In the genomic region with DNA sequence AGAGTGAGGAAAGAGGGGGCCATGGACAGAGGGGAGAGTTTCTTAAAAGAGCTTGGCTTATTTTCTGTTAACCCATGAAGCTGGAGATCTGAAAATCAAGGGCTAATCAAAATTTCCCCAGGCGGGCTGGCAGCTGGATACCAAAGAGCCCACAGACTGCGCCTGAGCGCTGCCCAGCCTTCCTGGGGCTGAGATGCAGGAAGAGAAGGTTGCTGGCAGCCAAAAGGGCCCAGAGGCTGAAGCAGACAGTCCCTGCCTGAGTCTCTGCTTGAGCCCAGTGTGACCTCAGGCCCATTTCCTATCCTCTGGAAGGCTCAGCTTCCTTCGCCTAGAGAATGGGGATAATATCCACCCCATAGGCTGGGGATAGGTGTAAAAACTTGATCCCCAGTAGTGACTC, we compare ENCODE assay signal across 15 cellular contexts. TPM values are rescaled to one million over a fixed set of nuclear protein-coding genes. Genes with fewer than 3 reads are reported as not detected.
DNase-seq lines count a peak whose midpoint lies in the region; ATAC-seq, FAIRE-seq and TF ChIP-seq lines count a peak whose summit lies in the region.
"Had no signal": no experiment of that assay in that cellular context is flagged by ENCODE, and none has a peak within 500 bp of the region (broad histone marks: within the 10 kb centered on the region; RNA-seq: fewer than 3 reads in every experiment).

No MANE protein-coding gene starts in this region.

- dilution Hi-C loops in endothelial cell of umbilical vein (cut with MboI; ENCODE audit: extremely low pct_ligation_motif_present, low sequenced_read_pairs) = no loop called here

- no peak for TF ChIP-seq CTCF in SK-N-SH (IDR thresholded peaks at IDR 0.05)
- no peak for TF ChIP-seq CTCF in endothelial cell of umbilical vein (IDR thresholded peaks at IDR 0.05; ENCODE audit: extremely low read depth in 1 of 2, insufficient read depth in 1 of 2, low read depth in 1 of 2, low read length in 2 of 2)

- H3K27ac ChIP-seq in SK-N-SH (ENCODE audit: low read depth in 2 of 2, low read length in 1 of 2) (peak overlapping the region in 1 of 2 experiments; percentile 75; a peak in 2 of 4 replicates), endothelial cell of umbilical vein (ENCODE audit: insufficient read depth, low read depth, low read length) (no peak overlapping the region), substantia nigra (ENCODE audit: low read depth, low read length, poor library complexity, severe bottlenecking) (peak overlapping the region; percentile 99)

- peak; percentile 65 for FAIRE-seq in endothelial cell of umbilical vein (lab: Jason Lieb, UNC)

- BruUV-seq in endothelial cell of umbilical vein (replicated peaks; lab: Mats Ljungman, UMichigan) = no TSS peak

- H3F3A ChIP-seq in SK-N-SH (replicated peaks; ENCODE audit: insufficient read depth) = no peaks in the 10 kb centered on the region

- H3K9me3 Mint-ChIP-seq in activated T-cell treated with anti-CD3 and anti-CD28 coated beads, Interleukin-2, amount 50 U/mL, for 72 hours = no peaks in the 10 kb centered on the region
- H3K9me3 Mint-ChIP-seq: activated T-cell treated with anti-CD3 and anti-CD28 coated beads, Interleukin-2, amount 50 U/mL, for 24 hours; T-helper 2 cell treated with Interferon-gamma antibody and Interleukin-4, amounts not matched to agents 5 μg/mL and 100 μg/mL, for 36 hours had no signal

- H3K9me2 ChIP-seq in SK-N-SH = no peaks in the 10 kb centered on the region

- H3K4me3 Mint-ChIP-seq in activated T-cell treated with anti-CD3 and anti-CD28 coated beads, Interleukin-2, amount 50 U/mL, for 72 hours = no peak overlapping the region
- H3K4me3 Mint-ChIP-seq: activated T-cell treated with anti-CD3 and anti-CD28 coated beads, Interleukin-2, amount 50 U/mL, for 24 hours; T-helper 2 cell treated with Interferon-gamma antibody and Interleukin-4, amounts not matched to agents 5 μg/mL and 100 μg/mL, for 36 hours had no signal

- TF ChIP-seq RAD21 in SK-N-SH (IDR thresholded peaks at IDR 0.05; ENCODE audit: low read length) = no peak

- H4K20me1 ChIP-seq in SK-N-SH (ENCODE audit: insufficient read depth) = no peaks in the 10 kb centered on the region
- H4K20me1 ChIP-seq in endothelial cell of umbilical vein (replicated peaks; ENCODE audit: control insufficient read depth, extremely low read depth, insufficient read depth, low read length) = no peaks in the 10 kb centered on the region

- 87% methylated on average over 4 of the region's 4 CpGs for WGBS in SK-N-SH (ENCODE audit: low lambda C conversion rate)

- CTCF ChIA-PET in SK-N-SH (lab: Yijun Ruan, JAX) = interaction anchor here (1.3 to 2.6 kb wide), 4 partner anchors 22 to 162 kb away, joined by 3 to 11 read pairs (median 7); no protein-coding TSS in a partner anchor
- CTCF ChIA-PET in endothelial cell of umbilical vein (lab: Charles Lee) = interaction anchor here (0.8 to 1.7 kb wide), 3 partner anchors 13 to 32 kb away, joined by 3 to 4 read pairs (median 3); no protein-coding TSS in a partner anchor

- H3K4me1 Mint-ChIP-seq in activated T-cell treated with anti-CD3 and anti-CD28 coated beads, Interleukin-2, amount 50 U/mL, for 72 hours (ENCODE audit: low read depth) = peaks cover 11% of the 10 kb centered on the region

- no peaks in the 10 kb centered on the region for H3K27me3 Mint-ChIP-seq in activated T-cell treated with anti-CD3 and anti-CD28 coated beads, Interleukin-2, amount 50 U/mL, for 72 hours (ENCODE audit: low read depth)
- H3K27me3 Mint-ChIP-seq: activated T-cell treated with anti-CD3 and anti-CD28 coated beads, Interleukin-2, amount 50 U/mL, for 24 hours had no signal

- POLR2A ChIA-PET in SK-N-SH (lab: Yijun Ruan, JAX) (no interaction called here), endothelial cell of umbilical vein (lab: Charles Lee) (no interaction called here)

- H3K4me1 ChIP-seq in SK-N-SH (ENCODE audit: control insufficient read depth in 1 of 2, insufficient read depth in 2 of 2, low read depth in 1 of 2, low read length in 1 of 2) (peaks cover 0 to 31% of the 10 kb centered on the region in 2 experiments; a peak in 2 of 4 replicates), endothelial cell of umbilical vein (ENCODE audit: control insufficient read depth, extremely low read depth, insufficient read depth, low read length) (peaks cover 24% of the 10 kb centered on the region)

- no peak overlapping the region for H3K27ac Mint-ChIP-seq in activated T-cell treated with anti-CD3 and anti-CD28 coated beads, Interleukin-2, amount 50 U/mL, for 72 hours
- H3K27ac Mint-ChIP-seq: activated T-cell treated with anti-CD3 and anti-CD28 coated beads, Interleukin-2, amount 50 U/mL, for 24 hours; T-helper 2 cell treated with Interferon-gamma antibody and Interleukin-4, amounts not matched to agents 5 μg/mL and 100 μg/mL, for 36 hours had no signal

- no peak for TF ChIP-seq POLR2A in endothelial cell of umbilical vein (IDR thresholded peaks at IDR 0.05; ENCODE audit: low read depth, low read length)

- no peak overlapping the region for H3K4me2 ChIP-seq in SK-N-SH
- no peak overlapping the region for H3K4me2 ChIP-seq in endothelial cell of umbilical vein (ENCODE audit: insufficient read depth, low read length)

- H3K9me3 ChIP-seq in SK-N-SH (no peaks in the 10 kb centered on the region), endothelial cell of umbilical vein (replicated peaks; ENCODE audit: control insufficient read depth, insufficient read depth, low read length) (no peaks in the 10 kb centered on the region)

- no peak overlapping the region for H2AFZ ChIP-seq in SK-N-SH (ENCODE audit: low read depth)
- H2AFZ ChIP-seq in endothelial cell of umbilical vein (ENCODE audit: low read depth, low read length) = no peak overlapping the region

- TF ChIP-seq EP300 in SK-N-SH (IDR thresholded peaks at IDR 0.05; ENCODE audit: borderline replicate concordance in 1 of 2, low read depth in 1 of 2, low read length in 1 of 2) = no peak

- H3K9me1 ChIP-seq in endothelial cell of umbilical vein (replicated peaks; ENCODE audit: control insufficient read depth, extremely low read depth, insufficient read depth, low read length) = no peaks in the 10 kb centered on the region

- H3K9ac ChIP-seq in SK-N-SH = no peak overlapping the region
- no peak overlapping the region for H3K9ac ChIP-seq in endothelial cell of umbilical vein (replicated peaks; ENCODE audit: extremely low read depth, insufficient read depth, low read length)

- no peaks in the 10 kb centered on the region for H3K36me3 Mint-ChIP-seq in activated T-cell treated with anti-CD3 and anti-CD28 coated beads, Interleukin-2, amount 50 U/mL, for 72 hours (ENCODE audit: insufficient read depth in 2 of 2)

- intact Hi-C loops in endothelial cell of umbilical vein (cut with micrococcal nuclease) = no loop called here

- peaks cover 0 to 3% of the 10 kb centered on the region in 2 experiments for H3K36me3 ChIP-seq in SK-N-SH (replicated peaks in 1 of 2; ENCODE audit: control insufficient read depth in 1 of 2, insufficient read depth in 2 of 2, low read length in 1 of 2)
- H3K36me3 ChIP-seq in endothelial cell of umbilical vein (ENCODE audit: control insufficient read depth in 2 of 2, extremely low read depth in 1 of 2, insufficient read depth in 2 of 2, low read length in 2 of 2) = peaks cover 0 to 2% of the 10 kb centered on the region in 2 experiments

- H3K79me2 ChIP-seq in SK-N-SH (ENCODE audit: insufficient read depth) (no peaks in the 10 kb centered on the region), endothelial cell of umbilical vein (ENCODE audit: control insufficient read depth, insufficient read depth, low read length) (peaks cover 3% of the 10 kb centered on the region)

- peak; percentile 34 for ATAC-seq in left lobe of liver
- ATAC-seq in activated T-cell treated with anti-CD3 and anti-CD28 coated beads, Interleukin-2, amount 50 U/mL, for 72 hours (replicated peaks in 1 of 2) = no peak

- DNase-seq in SK-N-SH = peak; percentile 51
- DNase-seq in endothelial cell of umbilical vein (ENCODE audit: low read depth, low spot score) = peak; percentile 34
- no peak for DNase-seq in left lobe of liver (ENCODE audit: low spot score)
- peak in 7 of 49 donors; percentile 13 to 33 (median 24) for DNase-seq in substantia nigra (lab: John Stamatoyannopoulos, UW)
- no peak for DNase-seq in activated T-cell treated with anti-CD3 and anti-CD28 coated beads, Interleukin-2, amount 50 U/mL, for 72 hours
- DNase-seq in activated T-cell treated with anti-CD3 and anti-CD28 coated beads, Interleukin-2, amount 50 U/mL, for 48 hours = no peak
- no peak for DNase-seq in ecto neural progenitor cell (ENCODE audit: low spot score)
- DNase-seq: activated CD4-positive, alpha-beta T cell treated with anti-CD3 and anti-CD28 coated beads, Interleukin-2, amount 50 U/mL, for 1 hour; activated T-cell treated with anti-CD3 and anti-CD28 coated beads, Interleukin-2, amount 50 U/mL, for 24 hours; EL; GOT3; NCI-H226; SIG-M5; stimulated activated CD4-positive, alpha-beta T cell treated with anti-CD3 and anti-CD28 coated beads, Interleukin-12 subunit alpha, Interleukin-12 subunit beta, amount 100 ng/mL, for 4 hours had no signal

- H3K4me3 ChIP-seq in SK-N-SH (ENCODE audit: low read depth in 2 of 2, low read length in 1 of 2) (no peak overlapping the region), endothelial cell of umbilical vein (replicated peaks in 1 of 3; ENCODE audit: insufficient read depth in 1 of 3, low read depth in 1 of 3, low read length in 3 of 3) (no peak overlapping the region)

- H3K27me3 ChIP-seq in SK-N-SH (ENCODE audit: insufficient read depth) (no peaks in the 10 kb centered on the region), endothelial cell of umbilical vein (ENCODE audit: control insufficient read depth in 2 of 2, insufficient read depth in 2 of 2, low read length in 2 of 2) (no peaks in the 10 kb centered on the region)

TF ChIP-seq in SK-N-SH, 30 proteins besides CTCF, POLR2A, EP300 and RAD21 (continues in another document):
- no peak for TF ChIP-seq MXI1 (IDR thresholded peaks at IDR 0.05; ENCODE audit: low read depth, low read length)

TF ChIP-seq in endothelial cell of umbilical vein, 7 proteins besides CTCF, POLR2A, EP300 and RAD21 (continues in another document):
- TF ChIP-seq JUN (IDR thresholded peaks at IDR 0.05; ENCODE audit: borderline replicate concordance, insufficient read depth, insufficient read length, low read depth) = no peak
- TF ChIP-seq MYC (IDR thresholded peaks at IDR 0.05; ENCODE audit: low read depth, low read length) = no peak

RNA-seq across cellular contexts. Expression of a gene that starts 49.1 kb away (rescaled TPM):
- polyA plus RNA-seq in SK-N-SH (2012; rRNA removed) (6.7 and 7.0 TPM in 2 replicates), endothelial cell of umbilical vein (76.6 and 92.6 TPM in 2 replicates)
- polyA plus RNA-seq in SK-N-SH (2012; cell fraction: cytosol; rRNA removed) = 4.4 and 6.0 TPM in 2 replicates
- 4.8 and 6.6 TPM in 2 replicates for polyA plus RNA-seq in SK-N-SH (2012; cell fraction: nucleus; rRNA removed)
- total RNA-seq in endothelial cell of umbilical vein (63.9 and 83.7 TPM in 2 replicates), left lobe of liver (9.3 TPM)
- polyA plus RNA-seq in endothelial cell of umbilical vein (2011; cell fraction: cytosol; rRNA removed) = 95.5 and 102 TPM in 2 replicates
- polyA plus RNA-seq in endothelial cell of umbilical vein (2011; cell fraction: nucleus; rRNA removed) = 93.4 and 108 TPM in 2 replicates
- polyA plus RNA-seq in endothelial cell of umbilical vein (2012) = 41.0 and 44.6 TPM in 2 replicates
- polyA minus RNA-seq in endothelial cell of umbilical vein = 284 and 350 TPM in 2 replicates
- 16.3 TPM for polyA minus RNA-seq in endothelial cell of umbilical vein (2011; cell fraction: cytosol; rRNA and poly(A)+ RNA removed)
- 109 and 112 TPM in 2 replicates for polyA minus RNA-seq in endothelial cell of umbilical vein (2011; cell fraction: nucleus; rRNA and poly(A)+ RNA removed)
- 10 to 100 TPM; 16.7 to 18.3 TPM for total RNA-seq in activated T-cell treated with anti-CD3 and anti-CD28 coated beads, Interleukin-2, amount 50 U/mL, for 72 hours

Comparison
In these comparisons a context has a peak if more than half of its experiments do, and no peak if none do; other contexts are left out.
1. DNase-seq: peak in SK-N-SH (single experiment) and endothelial cell of umbilical vein (single experiment); none in left lobe of liver (single experiment), activated T-cell treated with anti-CD3 and anti-CD28 coated beads, Interleukin-2, amount 50 U/mL, for 72 hours (0 of 2), activated T-cell treated with anti-CD3 and anti-CD28 coated beads, Interleukin-2, amount 50 U/mL, for 48 hours (0 of 2) and ecto neural progenitor cell (single experiment).